ENCODE assay signal across 8 cellular contexts in the genomic region with DNA sequence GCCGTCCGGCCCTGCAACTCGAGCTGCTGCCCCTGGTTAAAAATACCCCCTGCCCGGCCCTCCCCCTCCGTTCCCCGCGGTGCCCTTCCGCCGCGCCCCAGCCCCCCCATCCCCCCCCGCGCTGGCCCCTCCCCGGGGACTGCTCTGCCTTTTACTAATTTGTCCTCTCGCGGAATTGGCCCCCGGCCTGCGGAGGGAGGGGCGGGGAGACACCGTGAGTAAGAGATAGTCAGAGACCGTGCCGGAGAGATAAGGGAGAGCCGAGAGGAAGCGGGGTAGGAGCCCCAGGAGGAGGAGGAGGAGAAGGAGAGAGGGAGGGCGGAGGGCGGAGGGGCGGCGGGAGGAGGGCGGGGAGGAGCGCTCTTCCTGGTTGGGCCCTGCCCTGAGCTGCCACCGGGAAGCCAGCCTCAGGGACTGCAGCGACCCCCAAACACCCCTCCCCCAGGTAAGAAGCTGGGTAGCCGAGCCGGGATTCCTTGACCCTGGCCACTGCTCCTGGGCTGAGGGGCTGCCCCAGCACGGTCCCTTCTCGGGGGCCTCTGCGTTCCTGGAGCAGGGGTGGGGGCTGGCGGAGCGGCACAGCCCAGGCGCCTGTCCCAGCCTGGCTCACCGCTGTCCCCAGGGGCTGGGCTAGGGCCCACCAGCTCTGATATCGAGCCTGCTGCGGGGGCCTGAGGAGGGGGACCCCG. TPM values are rescaled to one million over a fixed set of nuclear protein-coding genes. Genes with fewer than 3 reads are reported as not detected.
DNase-seq lines count a peak whose midpoint lies in the region; ATAC-seq and TF ChIP-seq lines count a peak whose summit lies in the region.

A gene (plus strand): TSS at position 360 of the 689 bp plus-strand sequence. CDS start 774 bp downstream, outside the sequence.

- DNase-seq in A673 (ENCODE audit: low spot score) (peak; percentile 91), mesothelial cell of epicardium (ENCODE audit: low spot score in 2 of 2, unreplicated experiment in 2 of 2) (peak; percentile 49 to 65)
- peak; percentile 16 for DNase-seq in activated CD8-positive, alpha-beta memory T cell treated with anti-CD3 and anti-CD28 coated beads, Interleukin-2, amount 50 U/mL, for 1 hour (ENCODE audit: extremely low read depth)
- peak; percentile 35 to 56 for DNase-seq in stimulated activated CD8-positive, alpha-beta memory T cell treated with anti-CD3 and anti-CD28 coated beads, Interleukin-15, amount 100 ng/mL, for 4 hours (ENCODE audit: low read depth in 2 of 2)

- H3K9me3 ChIP-seq in A673 (ENCODE audit: low read depth, low read length, poor library complexity, severe bottlenecking) = no peaks in the 10 kb centered on the region
- no peaks in the 10 kb centered on the region for H3K9me3 ChIP-seq in OCI-LY1 (ENCODE audit: low read length)

- no TSS peak for BruUV-seq in A673 (replicated peaks; lab: Mats Ljungman, UMichigan)

- H3F3A ChIP-seq in OCI-LY1 (ENCODE audit: insufficient read depth, low read length) = no peaks in the 10 kb centered on the region

- intact Hi-C loops in A673 (cut with micrococcal nuclease; ENCODE audit: unreplicated experiment) = no loop called here

- H3K9ac ChIP-seq in OCI-LY1 (ENCODE audit: low read length) = peak within 1 kb of the TSS; percentile 97

- peak within 1 kb of the TSS; percentile 89 for H3K4me3 Mint-ChIP-seq in mesothelial cell of epicardium

- peak within 1 kb of the TSS; percentile 97 for H3K27ac Mint-ChIP-seq in mesothelial cell of epicardium

- CTCF ChIA-PET in A673 (lab: Charles Lee) = interaction anchor here (0.5 to 1.1 kb wide), 3 partner anchors 69 to 127 kb away, joined by 3 to 11 read pairs (median 3); no protein-coding TSS in a partner anchor

- H3K4me3 ChIP-seq in A673 (ENCODE audit: low read depth, low read length, poor library complexity, severe bottlenecking) (peak within 1 kb of the TSS; percentile 94), OCI-LY1 (ENCODE audit: low read depth, low read length, poor library complexity, severe bottlenecking) (peak within 1 kb of the TSS; percentile 97)

- no peaks in the 10 kb centered on the region for H3K79me2 ChIP-seq in OCI-LY1 (ENCODE audit: insufficient read depth, low read length)

- H3K4me2 ChIP-seq in OCI-LY1 (ENCODE audit: low read length) = peak within 1 kb of the TSS; percentile 92

- H2AFZ ChIP-seq in OCI-LY1 (ENCODE audit: low read length) = no peak within 1 kb of the TSS

- in situ Hi-C loops in endometrial microvascular endothelial cells (cut with HindIII; ENCODE audit: inconsistent ontology term, low pct_unique_long_range_greater_than_20kb, low sequenced_read_pairs) = no loop called here

- POLR2A ChIA-PET in A673 (lab: Charles Lee; ENCODE audit: low non-redundant PET) = interaction anchor here (1.1 kb wide), 1 partner anchor 46 kb away, joined by 4 read pairs; no protein-coding TSS in a partner anchor

- ATAC-seq in GM18909 (IDR thresholded peaks at IDR 0.05; ENCODE audit: poor library complexity, unreplicated experiment) = peak; percentile 40
- peak; percentile 15 for ATAC-seq in HG03520 (IDR thresholded peaks at IDR 0.05; ENCODE audit: unreplicated experiment)

- peak within 1 kb of the TSS; percentile 85 for H3K27ac ChIP-seq in A673 (ENCODE audit: low read depth, low read length, poor library complexity, severe bottlenecking)
- peak within 1 kb of the TSS; percentile 57 for H3K27ac ChIP-seq in OCI-LY1 (ENCODE audit: low read depth, low read length, poor library complexity, severe bottlenecking)

- H3K27me3 ChIP-seq in A673 (replicated peaks; ENCODE audit: insufficient read depth, low read depth, low read length, poor library complexity) = no peaks in the 10 kb centered on the region
- no peaks in the 10 kb centered on the region for H3K27me3 ChIP-seq in OCI-LY1 (ENCODE audit: insufficient read depth, low read length)

- H3K27me3 Mint-ChIP-seq in mesothelial cell of epicardium (ENCODE audit: low read depth) = no peaks in the 10 kb centered on the region

- H3K36me3 ChIP-seq in A673 (ENCODE audit: insufficient read depth, low read length, poor library complexity, severe bottlenecking) = no peaks in the 10 kb centered on the region
- peaks cover 9% of the 10 kb centered on the region; the same call in 1 of the 2 replicates for H3K36me3 ChIP-seq in OCI-LY1 (ENCODE audit: insufficient read depth, low read length)

- peaks cover 11% of the 10 kb centered on the region for H3K4me1 ChIP-seq in A673 (ENCODE audit: insufficient read depth, low read length, poor library complexity, severe bottlenecking)
- peaks cover 31% of the 10 kb centered on the region for H3K4me1 ChIP-seq in OCI-LY1 (ENCODE audit: insufficient read depth, low read length, severe bottlenecking)

- no peaks in the 10 kb centered on the region for H3K9me2 ChIP-seq in OCI-LY1 (ENCODE audit: low read depth, low read length)

- no peaks in the 10 kb centered on the region for H3K9me3 Mint-ChIP-seq in mesothelial cell of epicardium

- TF ChIP-seq CTCF in A673 (conservative IDR thresholded peaks at IDR 0.05; ENCODE audit: low read depth, low read length) (no peak), OCI-LY1 (IDR thresholded peaks at IDR 0.05; ENCODE audit: low read length) (no peak), mesothelial cell of epicardium (IDR thresholded peaks at IDR 0.05; ENCODE audit: unreplicated experiment) (no peak)

- peaks cover 2% of the 10 kb centered on the region for H3K36me3 Mint-ChIP-seq in mesothelial cell of epicardium

- peaks cover 21% of the 10 kb centered on the region for H3K4me1 Mint-ChIP-seq in mesothelial cell of epicardium

- H4K20me1 ChIP-seq in OCI-LY1 (ENCODE audit: insufficient read depth, low read length) = no peaks in the 10 kb centered on the region

RNA-seq across cellular contexts. Expression of the gene that starts here (rescaled TPM):
- total RNA-seq in A673 (2021) (79.9 and 91.9 TPM in 2 replicates), endometrial microvascular endothelial cells (ENCODE audit: inconsistent ontology term) (159 TPM), mesothelial cell of epicardium (176 to 196 TPM (median 192 TPM) in 3 replicates)

Comparison
In these comparisons a context has a peak if more than half of its experiments do, and no peak if none do; other contexts are left out.
1. Peak in every context shown above with its lines: DNase-seq, ATAC-seq, H3K4me3 ChIP-seq and H3K27ac ChIP-seq.
2. DNase-seq: peak in every context shown above with its lines; median percentile 91 in A673; 57 in mesothelial cell of epicardium; 46 in stimulated activated CD8-positive, alpha-beta memory T cell treated with anti-CD3 and anti-CD28 coated beads, Interleukin-15, amount 100 ng/mL, for 4 hours; 16 in activated CD8-positive, alpha-beta memory T cell treated with anti-CD3 and anti-CD28 coated beads, Interleukin-2, amount 50 U/mL, for 1 hour.